In genomic region chr12:104402630-104403029, GRCh38 we compare ENCODE assay signal across 24 cellular contexts.
"Had no signal": no experiment of that assay in that cellular context is flagged by ENCODE, and none has a peak within 500 bp of the region (broad histone marks: within the 10 kb centered on the region; RNA-seq: fewer than 3 reads in every experiment).

No MANE protein-coding gene starts in this region.

- H3K4me1 Mint-ChIP-seq: nephron, neural progenitor cell had no signal

- H3K27ac Mint-ChIP-seq: nephron; neural progenitor cell; progenitor cell of endocrine pancreas; stimulated activated effector memory CD8-positive, alpha-beta T cell treated with anti-CD3 and anti-CD28 coated beads, Interleukin-12 subunit alpha, Interleukin-12 subunit beta, amount 100 ng/mL, for 72 hours; stimulated activated naive B cell treated with anti-CD40 and anti-IgM and Interleukin-4, amounts not matched to agents 10 μg/mL and 1 μg/mL and 100 μg/mL, for 72 hours; stimulated activated naive CD8-positive, alpha-beta T cell treated with anti-CD3 and anti-CD28 coated beads, Interleukin-15, Interleukin-2, amounts not matched to agents 100 ng/mL and 50 ng/mL, for 24 hours had no signal

- H3K9me3 Mint-ChIP-seq: stimulated activated effector memory CD8-positive, alpha-beta T cell treated with anti-CD3 and anti-CD28 coated beads, Interleukin-12 subunit alpha, Interleukin-12 subunit beta, amount 100 ng/mL, for 72 hours; stimulated activated naive CD8-positive, alpha-beta T cell treated with anti-CD3 and anti-CD28 coated beads, Interleukin-15, Interleukin-2, amounts not matched to agents 100 ng/mL and 50 ng/mL, for 24 hours had no signal

- H3K9me3 ChIP-seq: ovary, psoas muscle, right lobe of liver, thyroid gland, upper lobe of left lung, vagina had no signal

- ATAC-seq: psoas muscle; right cardiac atrium; right lobe of liver; stimulated activated effector memory CD8-positive, alpha-beta T cell treated with anti-CD3 and anti-CD28 coated beads, Interleukin-12 subunit alpha, Interleukin-12 subunit beta, amount 100 ng/mL, for 72 hours; stimulated activated naive B cell treated with anti-CD40 and anti-IgM and Interleukin-4, amounts not matched to agents 10 μg/mL and 1 μg/mL and 100 μg/mL, for 72 hours had no signal

- H3K4me3 Mint-ChIP-seq: nephron; neural progenitor cell; stimulated activated effector memory CD8-positive, alpha-beta T cell treated with anti-CD3 and anti-CD28 coated beads, Interleukin-12 subunit alpha, Interleukin-12 subunit beta, amount 100 ng/mL, for 72 hours; stimulated activated naive B cell treated with anti-CD40 and anti-IgM and Interleukin-4, amounts not matched to agents 10 μg/mL and 1 μg/mL and 100 μg/mL, for 72 hours; stimulated activated naive CD8-positive, alpha-beta T cell treated with anti-CD3 and anti-CD28 coated beads, Interleukin-15, Interleukin-2, amounts not matched to agents 100 ng/mL and 50 ng/mL, for 24 hours had no signal

- H3K36me3 Mint-ChIP-seq: neural progenitor cell; stimulated activated effector memory CD8-positive, alpha-beta T cell treated with anti-CD3 and anti-CD28 coated beads, Interleukin-12 subunit alpha, Interleukin-12 subunit beta, amount 100 ng/mL, for 72 hours had no signal

- H3K27me3 Mint-ChIP-seq: progenitor cell of endocrine pancreas; stimulated activated naive B cell treated with anti-CD40 and anti-IgM and Interleukin-4, amounts not matched to agents 10 μg/mL and 1 μg/mL and 100 μg/mL, for 72 hours; stimulated activated naive CD8-positive, alpha-beta T cell treated with anti-CD3 and anti-CD28 coated beads, Interleukin-15, Interleukin-2, amounts not matched to agents 100 ng/mL and 50 ng/mL, for 24 hours had no signal

- DNase-seq: occipital lobe; ovary; posterior cingulate gyrus; psoas muscle; right cardiac atrium; right lobe of liver; sigmoid colon; small intestine; stimulated activated CD4-positive, alpha-beta T cell treated with anti-CD3 and anti-CD28 coated beads, Interleukin-15, amount 100 ng/mL, for 24 hours; stimulated activated CD4-positive, alpha-beta T cell treated with anti-CD3 and anti-CD28 coated beads, Interleukin-2, amount 100 ng/mL, for 24 hours; stimulated activated CD4-positive, alpha-beta T cell treated with anti-CD3 and anti-CD28 coated beads, Interleukin-2, amount 100 ng/mL, for 48 hours; stimulated activated CD4-positive, alpha-beta T cell treated with anti-CD3 and anti-CD28 coated beads, Interleukin-4, amount 100 ng/mL, for 24 hours; stimulated activated naive B cell treated with anti-CD40 and anti-IgM and Interleukin-4, amounts not matched to agents 10 μg/mL and 1 μg/mL and 100 μg/mL, for 72 hours; stimulated activated naive CD4-positive, alpha-beta T cell treated with Interleukin-2 at 50 U/mL for 16 hours; stomach; thyroid gland; trophoblast cell; upper lobe of left lung had no signal
